Comparison of ENCODE assay signal across 14 cellular contexts in the genomic region with DNA sequence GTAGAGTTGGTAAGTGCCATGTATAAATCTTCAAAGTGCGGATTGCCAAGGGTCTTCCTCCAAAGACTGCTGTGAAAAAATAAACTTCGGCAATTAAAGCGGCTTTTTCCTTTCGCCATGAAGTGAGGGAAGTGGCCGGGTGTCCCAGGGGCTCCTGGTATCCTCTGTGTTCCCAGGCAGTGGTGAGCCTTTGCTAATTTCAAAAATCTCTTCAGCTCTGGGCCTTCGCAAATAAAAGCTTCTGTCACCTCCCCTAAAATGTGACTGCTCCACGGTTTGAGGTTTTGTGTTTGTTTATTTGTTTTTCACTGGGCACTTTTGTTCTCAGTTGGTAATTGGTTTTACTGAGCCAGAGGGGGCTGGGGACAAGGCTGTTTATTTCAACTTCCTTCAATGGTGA.
"Had no signal": no experiment of that assay in that cellular context is flagged by ENCODE, and none has a peak within 500 bp of the region (broad histone marks: within the 10 kb centered on the region; RNA-seq: fewer than 3 reads in every experiment).

No MANE protein-coding gene starts in this region.

- H3K4me3 Mint-ChIP-seq: activated CD4-positive, alpha-beta T cell treated with anti-CD3 and anti-CD28 coated beads, Interleukin-2, amount 10 ng/mL, durations not matched to agents 24 days and 14 days; activated CD8-positive, alpha-beta T cell treated with anti-CD3 and anti-CD28 coated beads for 36 hours; activated naive CD4-positive, alpha-beta T cell treated with anti-CD3 and anti-CD28 coated beads, Interleukin-2, amount 50 U/mL, for 24 hours; activated T-cell treated with anti-CD3 and anti-CD28 coated beads, Interleukin-2, amount 50 U/mL, for 72 hours; dendritic cell treated with granulocyte-macrophage colony-stimulating factor and Interleukin-4, amounts not matched to agents 40 ng/mL and 50 ng/mL, for 4 days; naive thymus-derived CD8-positive, alpha-beta T cell; stimulated activated naive CD8-positive, alpha-beta T cell treated with anti-CD3 and anti-CD28 coated beads, Interleukin-15, Interleukin-2, amounts not matched to agents 100 ng/mL and 50 ng/mL, for 24 hours; T-cell had no signal

- H3K27me3 ChIP-seq: ascending aorta, esophagus squamous epithelium, tibial nerve had no signal

- H3K4me1 Mint-ChIP-seq: activated CD4-positive, alpha-beta T cell treated with anti-CD3 and anti-CD28 coated beads, Interleukin-2, amount 10 ng/mL, durations not matched to agents 24 days and 14 days; activated naive CD4-positive, alpha-beta T cell treated with anti-CD3 and anti-CD28 coated beads, Interleukin-2, amount 50 U/mL, for 24 hours; naive thymus-derived CD8-positive, alpha-beta T cell; T-cell had no signal

- H3K27ac Mint-ChIP-seq: activated CD4-positive, alpha-beta T cell treated with anti-CD3 and anti-CD28 coated beads, Interleukin-2, amount 10 ng/mL, durations not matched to agents 24 days and 14 days; activated CD8-positive, alpha-beta T cell treated with anti-CD3 and anti-CD28 coated beads for 36 hours; activated naive CD4-positive, alpha-beta T cell treated with anti-CD3 and anti-CD28 coated beads, Interleukin-2, amount 50 U/mL, for 24 hours; activated T-cell treated with anti-CD3 and anti-CD28 coated beads, Interleukin-2, amount 50 U/mL, for 72 hours; dendritic cell treated with granulocyte-macrophage colony-stimulating factor and Interleukin-4, amounts not matched to agents 40 ng/mL and 50 ng/mL, for 4 days; stimulated activated naive CD8-positive, alpha-beta T cell treated with anti-CD3 and anti-CD28 coated beads, Interleukin-15, Interleukin-2, amounts not matched to agents 100 ng/mL and 50 ng/mL, for 24 hours; T-cell had no signal

- H3K27me3 Mint-ChIP-seq: activated CD4-positive, alpha-beta T cell treated with anti-CD3 and anti-CD28 coated beads, Interleukin-2, amount 10 ng/mL, durations not matched to agents 24 days and 14 days; activated CD8-positive, alpha-beta T cell treated with anti-CD3 and anti-CD28 coated beads for 36 hours; T-cell had no signal

- H3K9me3 Mint-ChIP-seq: activated CD4-positive, alpha-beta T cell treated with anti-CD3 and anti-CD28 coated beads, Interleukin-2, amount 10 ng/mL, durations not matched to agents 24 days and 14 days; activated CD8-positive, alpha-beta T cell treated with anti-CD3 and anti-CD28 coated beads for 36 hours; activated naive CD4-positive, alpha-beta T cell treated with anti-CD3 and anti-CD28 coated beads, Interleukin-2, amount 50 U/mL, for 24 hours; activated T-cell treated with anti-CD3 and anti-CD28 coated beads, Interleukin-2, amount 50 U/mL, for 72 hours; dendritic cell treated with granulocyte-macrophage colony-stimulating factor and Interleukin-4, amounts not matched to agents 40 ng/mL and 50 ng/mL, for 4 days; naive thymus-derived CD8-positive, alpha-beta T cell; stimulated activated naive CD8-positive, alpha-beta T cell treated with anti-CD3 and anti-CD28 coated beads, Interleukin-15, Interleukin-2, amounts not matched to agents 100 ng/mL and 50 ng/mL, for 24 hours had no signal

- FAIRE-seq: bronchial epithelial cell had no signal

- H3K4me1 ChIP-seq: ascending aorta, esophagus squamous epithelium, tibial nerve had no signal

- ATAC-seq: activated CD8-positive, alpha-beta T cell treated with anti-CD3 and anti-CD28 coated beads for 36 hours; activated T-cell treated with anti-CD3 and anti-CD28 coated beads, Interleukin-2, amount 50 U/mL, for 72 hours; naive thymus-derived CD8-positive, alpha-beta T cell; T-cell had no signal

- H3K36me3 ChIP-seq: ascending aorta, esophagus squamous epithelium, tibial nerve had no signal

- H3K4me3 ChIP-seq: ascending aorta, esophagus squamous epithelium, tibial nerve had no signal

- H3K9me3 ChIP-seq: ascending aorta, esophagus squamous epithelium, tibial nerve had no signal

- H3K36me3 Mint-ChIP-seq: activated naive CD4-positive, alpha-beta T cell treated with anti-CD3 and anti-CD28 coated beads, Interleukin-2, amount 50 U/mL, for 24 hours; naive thymus-derived CD8-positive, alpha-beta T cell; T-cell had no signal

- DNase-seq: activated CD4-positive, alpha-beta T cell treated with anti-CD3 and anti-CD28 coated beads, Interleukin-2, amount 10 ng/mL, durations not matched to agents 24 days and 14 days; activated CD8-positive, alpha-beta T cell treated with anti-CD3 and anti-CD28 coated beads for 36 hours; activated effector memory CD4-positive, alpha-beta T cell treated with anti-CD3 and anti-CD28 coated beads, Interleukin-2, amount 50 U/mL, for 16 hours; activated T-cell treated with anti-CD3 and anti-CD28 coated beads, Interleukin-2, amount 50 U/mL, for 72 hours; effector memory CD4-positive, alpha-beta T cell; esophagus squamous epithelium; naive thymus-derived CD8-positive, alpha-beta T cell; T-cell had no signal

- H3K27ac ChIP-seq: ascending aorta, esophagus squamous epithelium, tibial nerve had no signal
